In genomic region chr1:18922848-18923475, GRCh38 we compare ENCODE assay signal across 9 cellular contexts. TPM values are rescaled to one million over a fixed set of nuclear protein-coding genes. Genes with fewer than 3 reads are reported as not detected.
A peak's percentile ranks its signal among the peaks of the same experiment; 100 is the strongest.
DNase-seq lines count a peak whose midpoint lies in the region; ATAC-seq and TF ChIP-seq lines count a peak whose summit lies in the region.
"Had no signal": no experiment of that assay in that cellular context is flagged by ENCODE, and none has a peak within 500 bp of the region (broad histone marks: within the 10 kb centered on the region; RNA-seq: fewer than 3 reads in every experiment).

No MANE protein-coding gene starts in this region.

- peak overlapping the region; percentile 58 for H3K27ac ChIP-seq in duodenal mucosa (ENCODE audit: low read depth, low read length)

- H3K36me3 Mint-ChIP-seq in natural killer cell (no peaks in the 10 kb centered on the region), nephron (ENCODE audit: low read depth) (peaks cover 3% of the 10 kb centered on the region)
- peaks cover 6% of the 10 kb centered on the region for H3K36me3 Mint-ChIP-seq in natural killer cell treated with Interleukin-12 subunit alpha and Interleukin-12 subunit beta and Interleukin-15 and Interleukin-18, amount 100 ng/mL, for 72 hours

- H3K27ac Mint-ChIP-seq in natural killer cell, result peak overlapping the region; percentile 83 to 95
- H3K27ac Mint-ChIP-seq in natural killer cell treated with Interleukin-12 subunit alpha and Interleukin-12 subunit beta and Interleukin-15 and Interleukin-18, amount 100 ng/mL, for 72 hours, result peak overlapping the region in 1 of 2 donors; percentile 37
- peak overlapping the region; percentile 85 to 93 (median 93) for H3K27ac Mint-ChIP-seq in nephron
- H3K27ac Mint-ChIP-seq: activated naive CD8-positive, alpha-beta T cell had no signal

- peaks cover 47 to 63% of the 10 kb centered on the region in 2 donors for H3K4me1 Mint-ChIP-seq in natural killer cell
- peaks cover 36 to 44% of the 10 kb centered on the region in 2 donors for H3K4me1 Mint-ChIP-seq in natural killer cell treated with Interleukin-12 subunit alpha and Interleukin-12 subunit beta and Interleukin-15 and Interleukin-18, amount 100 ng/mL, for 72 hours (ENCODE audit: low read depth in 2 of 2)
- H3K4me1 Mint-ChIP-seq in nephron, result peaks cover 50% of the 10 kb centered on the region

- H3K4me3 Mint-ChIP-seq in natural killer cell (peak overlapping the region; percentile 70), nephron (peak overlapping the region in 1 of 3 experiments; percentile 27)
- H3K4me3 Mint-ChIP-seq in natural killer cell treated with Interleukin-12 subunit alpha and Interleukin-12 subunit beta and Interleukin-15 and Interleukin-18, amount 100 ng/mL, for 72 hours, result no peak overlapping the region

- H3K9me3 ChIP-seq in duodenal mucosa (ENCODE audit: control insufficient read depth in 1 of 2, low read length in 2 of 2), result no peaks in the 10 kb centered on the region

- ATAC-seq in natural killer cell, result no peak
- ATAC-seq in natural killer cell treated with Interleukin-12 subunit alpha and Interleukin-12 subunit beta and Interleukin-15 and Interleukin-18, amount 100 ng/mL, for 72 hours, result no peak
- ATAC-seq in omental fat pad (ENCODE audit: low FRiP score), result no peak

- H3K27me3 ChIP-seq in duodenal mucosa (ENCODE audit: control insufficient read depth in 1 of 2, insufficient read depth in 2 of 2, low read length in 2 of 2), result no peaks in the 10 kb centered on the region

- no peak for DNase-seq in natural killer cell
- no peak for DNase-seq in natural killer cell treated with Interleukin-12 subunit alpha and Interleukin-12 subunit beta and Interleukin-15 and Interleukin-18, amount 100 ng/mL, for 72 hours (ENCODE audit: low spot score)
- no peak for DNase-seq in NCI-H1930 (lab: John Stamatoyannopoulos, UW)
- no peak for DNase-seq in HCEC 1CT
- no peak for DNase-seq in NCI-H69 (lab: John Stamatoyannopoulos, UW)
- DNase-seq in omental fat pad (ENCODE audit: low spot score), result no peak

- H3K27me3 Mint-ChIP-seq in natural killer cell (ENCODE audit: low read depth in 2 of 2) (no peaks in the 10 kb centered on the region), nephron (ENCODE audit: low read depth) (peaks cover 4% of the 10 kb centered on the region)
- H3K27me3 Mint-ChIP-seq in natural killer cell treated with Interleukin-12 subunit alpha and Interleukin-12 subunit beta and Interleukin-15 and Interleukin-18, amount 100 ng/mL, for 72 hours, result no peaks in the 10 kb centered on the region
- H3K27me3 Mint-ChIP-seq: activated naive CD8-positive, alpha-beta T cell had no signal

- H3K36me3 ChIP-seq in duodenal mucosa (ENCODE audit: control insufficient read depth in 1 of 2, insufficient read depth in 2 of 2, low read length in 2 of 2), result no peaks in the 10 kb centered on the region

- H3K9ac ChIP-seq in duodenal mucosa (ENCODE audit: low read depth in 1 of 2, low read length in 2 of 2), result no peak overlapping the region

- intact Hi-C loops in natural killer cell (cut with micrococcal nuclease), result no loop called here

- H3K4me1 ChIP-seq in duodenal mucosa (ENCODE audit: control insufficient read depth in 1 of 2, insufficient read depth in 2 of 2, low read length in 2 of 2), result peaks cover 14 to 39% of the 10 kb centered on the region in 2 donors

- H3K9me3 Mint-ChIP-seq in natural killer cell (peaks cover 0 to 2% of the 10 kb centered on the region in 2 donors), nephron (peaks cover 2% of the 10 kb centered on the region)
- H3K9me3 Mint-ChIP-seq in natural killer cell treated with Interleukin-12 subunit alpha and Interleukin-12 subunit beta and Interleukin-15 and Interleukin-18, amount 100 ng/mL, for 72 hours, result no peaks in the 10 kb centered on the region

- no peak overlapping the region for H3K4me3 ChIP-seq in duodenal mucosa (ENCODE audit: low read depth in 1 of 2, low read length in 2 of 2)

- TF ChIP-seq CTCF in natural killer cell (IDR thresholded peaks at IDR 0.05) (no peak), nephron (IDR thresholded peaks at IDR 0.05; ENCODE audit: unreplicated experiment in 3 of 3) (no peak), omental fat pad (IDR thresholded peaks at IDR 0.05) (no peak)

RNA-seq across cellular contexts. Expression of gene ALDH4A1, which starts 20.6 kb away (rescaled TPM):
- total RNA-seq in natural killer cell (1 to 10 TPM; 3.4 to 4.1 (median 3.7) TPM), omental fat pad (10 to 100 TPM; 22.2 to 96.8 (median 67.3) TPM)
- 1 to 10 TPM; 4.4 to 5.7 TPM for total RNA-seq in natural killer cell treated with Interleukin-12 subunit alpha and Interleukin-12 subunit beta and Interleukin-15 and Interleukin-18, amount 100 ng/mL, for 72 hours

RNA-seq across cellular contexts. Expression of gene IFFO2, which starts 33.5 kb away (rescaled TPM):
- total RNA-seq in natural killer cell (100 to 1,000 TPM in 1 of 3 donors, 10 to 100 TPM in 2; 52.4 to 105 (median 66.5) TPM), omental fat pad (10 to 100 TPM in 1 of 4 donors, 1 to 10 TPM in 3; 2.3 to 12.9 (median 7.7) TPM)
- total RNA-seq in natural killer cell treated with Interleukin-12 subunit alpha and Interleukin-12 subunit beta and Interleukin-15 and Interleukin-18, amount 100 ng/mL, for 72 hours, result 10 to 100 TPM; 23.5 to 44.2 TPM
